1 cellular context compared by ENCODE assay signal in genomic region chr2:241637233-241638062, GRCh38.
TF ChIP-seq lines count a peak whose summit lies in the region.

Gene ATG4B, plus strand, starts transcription at chr2:241637693. Its CDS starts 22 bp downstream, at chr2:241637715.

TF ChIP-seq in HepG2, 621 proteins besides CTCF, POLR2A, EP300 and RAD21 (continued from another document and continues in another):
- TF ChIP-seq POLR2AphosphoS2 (IDR thresholded peaks at IDR 0.05; ENCODE audit: low read depth, low read length) (no peak), MTERF4 (CRISPR knock-in tag; IDR thresholded peaks at IDR 0.05) (peak; percentile 86), SYNCRIP (IDR thresholded peaks at IDR 0.05; ENCODE audit: insufficient read depth, low read depth, low read length) (no peak), KLF6 (CRISPR knock-in tag; IDR thresholded peaks at IDR 0.05) (peak; percentile 43; the same call in 1 of the 2 replicates), ZNF615 (CRISPR knock-in tag; IDR thresholded peaks at IDR 0.05; ENCODE audit: borderline replicate concordance) (no peak), DBP (CRISPR knock-in tag; IDR thresholded peaks at IDR 0.05; ENCODE audit: not compliant biosample characterization) (peak; percentile 76), ZHX2 (IDR thresholded peaks at IDR 0.05; ENCODE audit: low read depth) (peak; percentile 98), ZHX2 (CRISPR knock-in tag; IDR thresholded peaks at IDR 0.05; ENCODE audit: borderline replicate concordance) (no peak), KLF13 (CRISPR knock-in tag; IDR thresholded peaks at IDR 0.05) (peak; percentile 73; the same call in 1 of the 2 replicates), NAIF1 (CRISPR knock-in tag; IDR thresholded peaks at IDR 0.05; ENCODE audit: borderline replicate concordance) (no peak; the same call in 1 of the 2 replicates), TEAD3 (CRISPR knock-in tag; optimal IDR thresholded peaks at IDR 0.05; ENCODE audit: borderline replicate concordance) (peak; percentile 81), KDM3A (CRISPR knock-in tag; IDR thresholded peaks at IDR 0.05; ENCODE audit: low read depth) (peak; percentile 92; the same call in 1 of the 2 replicates), DZIP1 (CRISPR knock-in tag; IDR thresholded peaks at IDR 0.05) (peak; percentile 81; the same call in 1 of the 2 replicates), TBL1XR1 (IDR thresholded peaks at IDR 0.05; ENCODE audit: borderline replicate concordance, low read length, partially characterized antibody) (no peak), SMAD1 (CRISPR knock-in tag; IDR thresholded peaks at IDR 0.05; ENCODE audit: borderline replicate concordance, low read depth) (peak; percentile 92), RFXANK (CRISPR knock-in tag; IDR thresholded peaks at IDR 0.05) (peak; percentile 86; the same call in 1 of the 2 replicates), NKX3-1 (CRISPR knock-in tag; IDR thresholded peaks at IDR 0.05) (peak; percentile 30; the same call in 1 of the 2 replicates), TMF1 (CRISPR knock-in tag; IDR thresholded peaks at IDR 0.05; ENCODE audit: low read depth) (peak; percentile 70), ZBTB33 (CRISPR knock-in tag; IDR thresholded peaks at IDR 0.05) (peak; percentile 36; the same call in 1 of the 2 replicates), ATF7 (IDR thresholded peaks at IDR 0.05) (no peak), ATF7 (CRISPR knock-in tag; IDR thresholded peaks at IDR 0.05) (no peak; the same call in 1 of the 2 replicates), KDM2A (CRISPR knock-in tag; IDR thresholded peaks at IDR 0.05; ENCODE audit: borderline replicate concordance, low read depth) (peak; percentile 97), ZBTB7A (CRISPR knock-in tag; IDR thresholded peaks at IDR 0.05) (no peak; the same call in 1 of the 2 replicates), PHF8 (CRISPR knock-in tag; IDR thresholded peaks at IDR 0.05) (peak; percentile 84), MTF2 (CRISPR knock-in tag; IDR thresholded peaks at IDR 0.05; ENCODE audit: borderline replicate concordance) (no peak), IRF2 (CRISPR knock-in tag; IDR thresholded peaks at IDR 0.05) (peak; percentile 92; the same call in 1 of the 2 replicates), ZNF644 (CRISPR knock-in tag; IDR thresholded peaks at IDR 0.05; ENCODE audit: low read depth) (no peak), FOXA3 (CRISPR knock-in tag; IDR thresholded peaks at IDR 0.05) (peak; percentile 75), IRX3 (CRISPR knock-in tag; IDR thresholded peaks at IDR 0.05; ENCODE audit: borderline replicate concordance, low read depth) (peak; percentile 91; the same call in 1 of the 2 replicates), TFAP4 (IDR thresholded peaks at IDR 0.05; ENCODE audit: borderline replicate concordance, low read depth) (peak; percentile 60; the same call in 1 of the 2 replicates), FOXM1 (CRISPR knock-in tag; IDR thresholded peaks at IDR 0.05) (no peak), REPIN1 (CRISPR knock-in tag; IDR thresholded peaks at IDR 0.05; ENCODE audit: borderline replicate concordance, low read depth) (peak; percentile 95), ZMAT3 (CRISPR knock-in tag; conservative IDR thresholded peaks at IDR 0.05) (peak; percentile 97), HNRNPK (IDR thresholded peaks at IDR 0.05; ENCODE audit: low read depth, low read length, poor library complexity, severe bottlenecking) (peak; percentile 79), ZNF556 (CRISPR knock-in tag; IDR thresholded peaks at IDR 0.05; ENCODE audit: borderline replicate concordance) (peak; percentile 93; the same call in 1 of the 2 replicates), BCL6 (CRISPR knock-in tag; IDR thresholded peaks at IDR 0.05) (peak; percentile 70), MAFK (conservative IDR thresholded peaks at IDR 0.05 in 1 of 2, IDR thresholded peaks at IDR 0.05 in 1 of 2; ENCODE audit: low read length in 2 of 2) (0 out of 4 replicates have a peak, but pooled peaks of 1 of the 2 experiments have one; percentile 0), AGO1 (IDR thresholded peaks at IDR 0.05; ENCODE audit: low read depth, low read length, poor library complexity, severe bottlenecking) (peak; percentile 27), BORCS8-MEF2B (CRISPR knock-in tag; IDR thresholded peaks at IDR 0.05) (peak; percentile 90), PAX8 (CRISPR knock-in tag; IDR thresholded peaks at IDR 0.05; ENCODE audit: borderline replicate concordance) (0 out of 2 replicates have a peak, but pooled peaks have one; percentile 78), ZNF780A (CRISPR knock-in tag; IDR thresholded peaks at IDR 0.05) (0 out of 2 replicates have a peak, but pooled peaks have one; percentile 55), MAZ (IDR thresholded peaks at IDR 0.05; ENCODE audit: borderline replicate concordance, low read depth, low read length) (peak; percentile 55), MAZ (CRISPR knock-in tag; IDR thresholded peaks at IDR 0.05; ENCODE audit: low read depth) (peak; percentile 98), ATF1 (CRISPR knock-in tag; IDR thresholded peaks at IDR 0.05) (peak; percentile 93), AKNA (CRISPR knock-in tag; IDR thresholded peaks at IDR 0.05; ENCODE audit: borderline replicate concordance) (no peak), HNRNPH1 (optimal IDR thresholded peaks at IDR 0.05; ENCODE audit: low read depth, low read length) (no peak), ESRRA (CRISPR knock-in tag; IDR thresholded peaks at IDR 0.05; ENCODE audit: low read depth) (no peak; the same call in 1 of the 2 replicates), HDAC1 (CRISPR knock-in tag; IDR thresholded peaks at IDR 0.05) (peak; percentile 98), ZKSCAN1 (IDR thresholded peaks at IDR 0.05; ENCODE audit: low read length) (peak; percentile 68)
